Comparison of ENCODE assay signal across 8 cellular contexts in genomic region chr17:75689441-75689873, GRCh38. TPM values are rescaled to one million over a fixed set of nuclear protein-coding genes. Genes with fewer than 3 reads are reported as not detected.
DNase-seq lines count a peak whose midpoint lies in the region; ATAC-seq, FAIRE-seq and TF ChIP-seq lines count a peak whose summit lies in the region.

No MANE protein-coding gene starts in this region.

- no peaks in the 10 kb centered on the region for H3K9me3 Mint-ChIP-seq in astrocyte (ENCODE audit: unreplicated experiment)

- no peak overlapping the region for H3K9ac ChIP-seq in astrocyte (ENCODE audit: low read length)

- peaks cover 70% of the 10 kb centered on the region for H3K4me1 Mint-ChIP-seq in astrocyte (ENCODE audit: low read depth, unreplicated experiment)

- TF ChIP-seq POLR2A in prostate gland (IDR thresholded peaks at IDR 0.05) = peak; percentile 29

- H3K27ac Mint-ChIP-seq in astrocyte (ENCODE audit: unreplicated experiment) = peak overlapping the region; percentile 58

- no peaks in the 10 kb centered on the region for H3K27me3 Mint-ChIP-seq in astrocyte (ENCODE audit: low read depth, unreplicated experiment)

- H3K4me3 Mint-ChIP-seq in astrocyte (ENCODE audit: unreplicated experiment) = no peak overlapping the region

- ATAC-seq in GM19397 (IDR thresholded peaks at IDR 0.05; ENCODE audit: unreplicated experiment) = no peak
- ATAC-seq in left colon = no peak

- WGBS in prostate gland = 57% methylated on average over 6 of the region's 6 CpGs

- H3K36me3 ChIP-seq in astrocyte (ENCODE audit: insufficient read depth, low read length) (peaks cover 6% of the 10 kb centered on the region), prostate gland (no peaks in the 10 kb centered on the region)

- H2AFZ ChIP-seq in astrocyte (ENCODE audit: low read depth, low read length) = no peak overlapping the region

- intact Hi-C loops in prostate gland (cut with DNase I) = no loop called here
- intact Hi-C loops in left colon (cut with DNase I, micrococcal nuclease) = no loop called here

- H4K20me1 ChIP-seq in astrocyte (ENCODE audit: insufficient read depth, low read length) = peaks cover 18% of the 10 kb centered on the region

- H3K27me3 ChIP-seq in astrocyte (ENCODE audit: insufficient read depth, low read length) = no peaks in the 10 kb centered on the region
- no peaks in the 10 kb centered on the region for H3K27me3 ChIP-seq in prostate gland (replicated peaks; ENCODE audit: insufficient read depth)

- TF ChIP-seq CTCF in GM12864 (IDR thresholded peaks at IDR 0.05; ENCODE audit: low read depth, low read length, missing control alignments) (no peak), astrocyte (IDR thresholded peaks at IDR 0.05; ENCODE audit: insufficient read depth, low read depth, low read length) (no peak), prostate gland (IDR thresholded peaks at IDR 0.05) (no peak)

- FAIRE-seq in astrocyte (lab: Jason Lieb, UNC) = no peak

- peaks cover 85% of the 10 kb centered on the region for H3K79me2 ChIP-seq in astrocyte (ENCODE audit: insufficient read depth, low read length)

- H3K27ac ChIP-seq in astrocyte (ENCODE audit: low read depth, low read length) (no peak overlapping the region), prostate gland (peak overlapping the region; percentile 54 to 90)

- peaks cover 69% of the 10 kb centered on the region for H3K4me1 ChIP-seq in astrocyte (ENCODE audit: insufficient read depth, low read length)
- H3K4me1 ChIP-seq in prostate gland (replicated peaks) = peaks cover 31% of the 10 kb centered on the region

- DNase-seq in GM12864 (ENCODE audit: low read depth) = peak; percentile 75
- peak; percentile 40 for DNase-seq in NCI-H510A treated with DMSO at 0.1 percent for 48 hours (lab: John Stamatoyannopoulos, UW)
- DNase-seq in astrocyte (ENCODE audit: low read depth) = no peak
- DNase-seq in prostate gland (ENCODE audit: low spot score) = no peak
- DNase-seq in T-helper 9 cell = no peak
- no peak for DNase-seq in NCI-H2196 treated with DMSO at 0.1 percent for 48 hours (lab: John Stamatoyannopoulos, UW; ENCODE audit: unreplicated experiment)
- no peak for DNase-seq in left colon

- H3K36me3 Mint-ChIP-seq in astrocyte (ENCODE audit: low read depth, unreplicated experiment) = peaks cover 38% of the 10 kb centered on the region

- H3K4me2 ChIP-seq in astrocyte (ENCODE audit: low read length) = no peak overlapping the region

- H3K4me3 ChIP-seq in GM12864 (ENCODE audit: low read depth, low read length) (no peak overlapping the region), astrocyte (ENCODE audit: insufficient read depth, low read depth, low read length) (no peak overlapping the region), prostate gland (no peak overlapping the region)

- H3K9me3 ChIP-seq in astrocyte (ENCODE audit: insufficient read depth, low read depth, low read length) (no peaks in the 10 kb centered on the region), prostate gland (no peaks in the 10 kb centered on the region)

RNA-seq across cellular contexts. Expression of gene SAP30BP, which starts 22.3 kb away (rescaled TPM):
- total RNA-seq in astrocyte = 98.1 and 99.2 TPM in 2 replicates
- 10 to 100 TPM; 50.4 to 72.3 TPM for total RNA-seq in prostate gland
- 10 to 100 TPM; 72.1 to 72.5 TPM for total RNA-seq in left colon

RNA-seq across cellular contexts. Expression of gene RECQL5, which starts 22.5 kb away (rescaled TPM):
- total RNA-seq in astrocyte = 24.6 and 25.9 TPM in 2 replicates
- total RNA-seq in prostate gland = 100 to 1,000 TPM in 1 of 2 donors, 10 to 100 TPM in 1; 33.6 to 132 TPM
- total RNA-seq in left colon = 10 to 100 TPM; 23.2 to 27.0 TPM

RNA-seq across cellular contexts. Expression of gene ITGB4, which starts 31.8 kb away (rescaled TPM):
- 2.1 and 6.6 TPM in 2 replicates for total RNA-seq in astrocyte
- 100 to 1,000 TPM in 1 of 2 donors, 10 to 100 TPM in 1; 81.0 to 105 TPM for total RNA-seq in prostate gland
- 100 to 1,000 TPM; 252 to 318 TPM for total RNA-seq in left colon

RNA-seq across cellular contexts. Expression of gene SMIM5, which starts 56.2 kb away (rescaled TPM):
- total RNA-seq in astrocyte (0.07 TPM in 1 of 2 replicates, not detected in the other), prostate gland (1 to 10 TPM in 1 of 2 donors, under 1 TPM in 1; 0.27 to 4.1 TPM), left colon (10 to 100 TPM; 15.4 to 28.3 TPM)

Comparison
In these comparisons a context has a peak if more than half of its experiments do, and no peak if none do; other contexts are left out.
1. DNase-seq: peak in GM12864 (single experiment) and NCI-H510A treated with DMSO at 0.1 percent for 48 hours (single experiment); none in astrocyte (single experiment), prostate gland (single experiment), T-helper 9 cell (single experiment), NCI-H2196 treated with DMSO at 0.1 percent for 48 hours (single experiment) and left colon (0 of 2).
2. RNA of gene ITGB4, which starts 31.8 kb away (total RNA-seq): 252 to 318 TPM in left colon and 81.0 to 105 TPM in prostate gland; 2.1 to 6.6 TPM in astrocyte; every median in the first group is over 10 times any median in the second.